28 cellular contexts compared by ENCODE assay signal in genomic region chr11:44854146-44854545, GRCh38.
A peak's percentile ranks its signal among the peaks of the same experiment; 100 is the strongest.
DNase-seq lines count a peak whose midpoint lies in the region; ATAC-seq and TF ChIP-seq lines count a peak whose summit lies in the region.
"Had no signal": no experiment of that assay in that cellular context is flagged by ENCODE, and none has a peak within 500 bp of the region (broad histone marks: within the 10 kb centered on the region; RNA-seq: fewer than 3 reads in every experiment).

No MANE protein-coding gene starts in this region.

- TF ChIP-seq CTCF in GM23338 (conservative IDR thresholded peaks at IDR 0.05; ENCODE audit: low read depth in 2 of 2) (no peak), adrenal gland (IDR thresholded peaks at IDR 0.05) (no peak), neural progenitor cell (IDR thresholded peaks at IDR 0.05) (no peak)
- TF ChIP-seq CTCF in activated CD8-positive, alpha-beta T cell treated with anti-CD3 and anti-CD28 coated beads for 36 hours (IDR thresholded peaks at IDR 0.05): no peak

- TF ChIP-seq POLR2A in adrenal gland (IDR thresholded peaks at IDR 0.05): no peak

- H3K4me2 ChIP-seq in GM23338: no peak overlapping the region
- H3K4me2 ChIP-seq in neural progenitor cell: no peak overlapping the region
- H3K4me2 ChIP-seq: BLaER1 treated with 17β-estradiol and CSF1 and Interleukin-3, amounts not matched to agents 10 nM and 100 nM had no signal

- no peak overlapping the region for H3K9ac ChIP-seq in rectal smooth muscle tissue (ENCODE audit: low read length)
- H3K9ac ChIP-seq in neural progenitor cell: no peak overlapping the region
- H3K9ac ChIP-seq: BLaER1 treated with 17β-estradiol and CSF1 and Interleukin-3, amounts not matched to agents 10 nM and 100 nM had no signal

- H4K20me1 ChIP-seq in GM23338 (replicated peaks; ENCODE audit: insufficient read depth): no peaks in the 10 kb centered on the region
- peaks cover 14% of the 10 kb centered on the region for H4K20me1 ChIP-seq in neural progenitor cell (ENCODE audit: low read depth)

- peaks cover 11% of the 10 kb centered on the region for H3K4me1 ChIP-seq in GM23338 (ENCODE audit: insufficient read depth)
- peaks cover 4 to 21% of the 10 kb centered on the region in 2 donors for H3K4me1 ChIP-seq in adrenal gland (replicated peaks in 1 of 2)
- peaks cover 19% of the 10 kb centered on the region for H3K4me1 ChIP-seq in right cardiac atrium (ENCODE audit: control insufficient read depth, insufficient read depth, low read length)
- peaks cover 6% of the 10 kb centered on the region for H3K4me1 ChIP-seq in rectal smooth muscle tissue (ENCODE audit: control insufficient read depth, insufficient read depth, low read length)
- peaks cover 44% of the 10 kb centered on the region for H3K4me1 ChIP-seq in neural progenitor cell
- H3K4me1 ChIP-seq: lower lobe of right lung, prostate gland, upper lobe of left lung had no signal

- peak; percentile 25 for ATAC-seq in GM23338
- ATAC-seq in right cardiac atrium: no peak
- ATAC-seq in activated CD8-positive, alpha-beta T cell treated with anti-CD3 and anti-CD28 coated beads for 36 hours: no peak
- ATAC-seq: lower lobe of right lung, mucosa of descending colon had no signal

- H3K27me3 Mint-ChIP-seq in GM23338 (ENCODE audit: insufficient read depth, low read depth, poor library complexity) (peaks cover 7% of the 10 kb centered on the region), neural progenitor cell (ENCODE audit: insufficient read depth, low read depth) (peaks cover 2% of the 10 kb centered on the region)
- H3K27me3 Mint-ChIP-seq in activated CD8-positive, alpha-beta T cell treated with anti-CD3 and anti-CD28 coated beads for 36 hours: peaks cover 13% of the 10 kb centered on the region

- no peaks in the 10 kb centered on the region; the same call in 2 of the 3 replicates for H3K36me3 Mint-ChIP-seq in GM23338 (ENCODE audit: low read depth)
- no peaks in the 10 kb centered on the region for H3K36me3 Mint-ChIP-seq in neural progenitor cell
- H3K36me3 Mint-ChIP-seq in activated CD8-positive, alpha-beta T cell treated with anti-CD3 and anti-CD28 coated beads for 36 hours (ENCODE audit: low read depth): no peaks in the 10 kb centered on the region

- H3K9me2 ChIP-seq in GM23338 (ENCODE audit: insufficient read depth): no peaks in the 10 kb centered on the region

- H3K27me3 ChIP-seq in GM23338 (ENCODE audit: insufficient read depth) (no peaks in the 10 kb centered on the region), adrenal gland (no peaks in the 10 kb centered on the region), right cardiac atrium (ENCODE audit: control insufficient read depth, insufficient read depth) (no peaks in the 10 kb centered on the region), rectal smooth muscle tissue (ENCODE audit: control insufficient read depth, insufficient read depth, low read length) (no peaks in the 10 kb centered on the region), neural progenitor cell (no peaks in the 10 kb centered on the region)
- H3K27me3 ChIP-seq: upper lobe of left lung had no signal

- intact Hi-C loops in adrenal gland (cut with DNase I): no loop called here
- intact Hi-C loops in right cardiac atrium (cut with DNase I): no loop called here
- intact Hi-C loops in activated CD8-positive, alpha-beta T cell treated with anti-CD3 and anti-CD28 coated beads for 36 hours (cut with micrococcal nuclease): no loop called here

- no peak overlapping the region for H3K27ac ChIP-seq in GM23338 (ENCODE audit: low read depth)
- peak overlapping the region in 3 of 5 donors; percentile 27 to 42 (median 34) for H3K27ac ChIP-seq in adrenal gland
- H3K27ac ChIP-seq in right cardiac atrium (ENCODE audit: low read length): peak overlapping the region; percentile 8
- peak overlapping the region; percentile 51 for H3K27ac ChIP-seq in rectal smooth muscle tissue (ENCODE audit: low read depth, low read length)
- H3K27ac ChIP-seq in neural progenitor cell: no peak overlapping the region
- H3K27ac ChIP-seq: BLaER1 treated with 17β-estradiol and CSF1 and Interleukin-3, amounts not matched to agents 10 nM and 100 nM; epithelial cell of prostate; lower lobe of right lung; upper lobe of left lung had no signal

- no peaks in the 10 kb centered on the region for H3K79me2 ChIP-seq in GM23338 (replicated peaks; ENCODE audit: insufficient read depth)
- no peaks in the 10 kb centered on the region for H3K79me2 ChIP-seq in neural progenitor cell (ENCODE audit: low read depth)

- H3K9me3 Mint-ChIP-seq in GM23338 (no peaks in the 10 kb centered on the region), neural progenitor cell (no peaks in the 10 kb centered on the region)
- no peaks in the 10 kb centered on the region for H3K9me3 Mint-ChIP-seq in activated CD8-positive, alpha-beta T cell treated with anti-CD3 and anti-CD28 coated beads for 36 hours
- H3K9me3 Mint-ChIP-seq: activated CD4-positive, alpha-beta memory T cell treated with anti-CD3 and anti-CD28 coated beads, Interleukin-2, amount 10 ng/mL, durations not matched to agents 7 days and 5 days; nephron progenitor cell had no signal

- H3K9me3 ChIP-seq in adrenal gland (replicated peaks in 1 of 3) (no peaks in the 10 kb centered on the region), right cardiac atrium (ENCODE audit: control insufficient read depth, low read length) (no peaks in the 10 kb centered on the region), neural progenitor cell (ENCODE audit: low read depth) (no peaks in the 10 kb centered on the region)
- H3K9me3 ChIP-seq: BLaER1 treated with 17β-estradiol and CSF1 and Interleukin-3, amounts not matched to agents 10 nM and 100 nM; lower lobe of right lung; mucosa of descending colon; prostate gland; upper lobe of left lung had no signal

- no peaks in the 10 kb centered on the region for H3K36me3 ChIP-seq in GM23338 (ENCODE audit: insufficient read depth)
- H3K36me3 ChIP-seq in adrenal gland (replicated peaks in 1 of 2): no peaks in the 10 kb centered on the region
- H3K36me3 ChIP-seq in rectal smooth muscle tissue (ENCODE audit: control insufficient read depth, insufficient read depth, low read length): no peaks in the 10 kb centered on the region
- no peaks in the 10 kb centered on the region for H3K36me3 ChIP-seq in neural progenitor cell
- H3K36me3 ChIP-seq: BLaER1 treated with 17β-estradiol and CSF1 and Interleukin-3, amounts not matched to agents 10 nM and 100 nM; lower lobe of right lung; prostate gland; upper lobe of left lung had no signal

- CTCF ChIA-PET in activated CD8-positive, alpha-beta T cell treated with anti-CD3 and anti-CD28 coated beads for 36 hours (lab: Charles Lee): interaction anchor here (0.8 to 1.5 kb wide), 2 partner anchors 74 to 237 kb away, joined by 3 to 4 read pairs; no protein-coding TSS in a partner anchor

- H3F3A ChIP-seq in GM23338 (replicated peaks; ENCODE audit: low read depth): no peaks in the 10 kb centered on the region
- H3F3A ChIP-seq in neural progenitor cell (ENCODE audit: low read depth): peaks cover 4% of the 10 kb centered on the region

- POLR2A ChIA-PET in activated CD8-positive, alpha-beta T cell treated with anti-CD3 and anti-CD28 coated beads for 36 hours (lab: Charles Lee): no interaction called here

- H3K27ac Mint-ChIP-seq in GM23338 (no peak overlapping the region), neural progenitor cell (no peak overlapping the region)
- H3K27ac Mint-ChIP-seq in activated CD8-positive, alpha-beta T cell treated with anti-CD3 and anti-CD28 coated beads for 36 hours: no peak overlapping the region
- H3K27ac Mint-ChIP-seq: activated CD4-positive, alpha-beta memory T cell treated with anti-CD3 and anti-CD28 coated beads, Interleukin-2, amount 10 ng/mL, durations not matched to agents 7 days and 5 days; nephron progenitor cell had no signal

- H3K4me1 Mint-ChIP-seq in GM23338 (peaks cover 40% of the 10 kb centered on the region), neural progenitor cell (peaks cover 70% of the 10 kb centered on the region)
- peaks cover 11% of the 10 kb centered on the region for H3K4me1 Mint-ChIP-seq in activated CD8-positive, alpha-beta T cell treated with anti-CD3 and anti-CD28 coated beads for 36 hours (ENCODE audit: low read depth)

- H2AFZ ChIP-seq in GM23338 (no peak overlapping the region), neural progenitor cell (replicated peaks) (no peak overlapping the region)

- no peak overlapping the region for H3K4me3 Mint-ChIP-seq in GM23338
- no peak overlapping the region for H3K4me3 Mint-ChIP-seq in neural progenitor cell
- H3K4me3 Mint-ChIP-seq in activated CD8-positive, alpha-beta T cell treated with anti-CD3 and anti-CD28 coated beads for 36 hours: no peak overlapping the region
- H3K4me3 Mint-ChIP-seq: activated CD4-positive, alpha-beta memory T cell treated with anti-CD3 and anti-CD28 coated beads, Interleukin-2, amount 10 ng/mL, durations not matched to agents 7 days and 5 days; nephron progenitor cell had no signal

- DNase-seq in GM23338 (ENCODE audit: low spot score): no peak
- DNase-seq in adrenal gland: no peak
- no peak for DNase-seq in right cardiac atrium
- no peak for DNase-seq in C1 segment of cervical spinal cord (lab: John Stamatoyannopoulos, UW)
- no peak for DNase-seq in NCI-H1105 treated with DMSO at 0.1 percent for 48 hours (lab: John Stamatoyannopoulos, UW)
- DNase-seq in neural progenitor cell (ENCODE audit: low spot score): no peak
- no peak for DNase-seq in activated CD8-positive, alpha-beta T cell treated with anti-CD3 and anti-CD28 coated beads for 36 hours
- DNase-seq: ACHN; activated CD4-positive, alpha-beta memory T cell treated with anti-CD3 and anti-CD28 coated beads, Interleukin-2, amount 10 ng/mL, durations not matched to agents 7 days and 5 days; activated CD4-positive, CD25-positive, alpha-beta regulatory T cell treated with anti-CD3 and anti-CD28 coated beads, Interleukin-2, amount 50 U/mL, for 72 hours; activated gamma-delta T cell; activated T-cell treated with anti-CD3 and anti-CD28 coated beads for 4 hours; effector CD4-positive, alpha-beta T cell; foreskin melanocyte; hippocampal formation; lower lobe of right lung; mucosa of descending colon; NCI-H1048; NCI-H2029 treated with DMSO at 0.1 percent for 48 hours; NCI-H226; nephron progenitor cell; stimulated activated CD4-positive, alpha-beta T cell treated with anti-CD3 and anti-CD28 coated beads, Interleukin-1b, Interleukin-23, amount 100 ng/mL, for 48 hours; upper lobe of left lung had no signal

- H3K4me3 ChIP-seq in GM23338 (no peak overlapping the region), adrenal gland (no peak overlapping the region), right cardiac atrium (ENCODE audit: low read length) (no peak overlapping the region), rectal smooth muscle tissue (ENCODE audit: low read length) (no peak overlapping the region), neural progenitor cell (no peak overlapping the region)
- H3K4me3 ChIP-seq: BLaER1 treated with 17β-estradiol and CSF1 and Interleukin-3, amounts not matched to agents 10 nM and 100 nM; lower lobe of right lung; mucosa of descending colon; prostate gland; skin epidermis; upper lobe of left lung had no signal

- 72 to 82% (median 77%) methylated on average over 3 to 5 of the region's 5 CpGs for WGBS in adrenal gland, 4 donors
- 54% methylated on average over 5 of the region's 5 CpGs for WGBS in right cardiac atrium

TF ChIP-seq in GM23338, 12 proteins besides CTCF, POLR2A, EP300 and RAD21:
- TF ChIP-seq EZH2 (IDR thresholded peaks at IDR 0.05; ENCODE audit: low read depth, unreplicated experiment) (no peak), POLR2AphosphoS5 (IDR thresholded peaks at IDR 0.05; ENCODE audit: low read depth) (no peak)

Comparison
In these comparisons a context has a peak if more than half of its experiments do, and no peak if none do; other contexts are left out.
1. H3K27ac ChIP-seq: peak in adrenal gland (3 of 5), right cardiac atrium (single experiment) and rectal smooth muscle tissue (single experiment); none in GM23338 (single experiment) and neural progenitor cell (single experiment).